26 cellular contexts compared by ENCODE assay signal in genomic region chr9:92663126-92663525, GRCh38. TPM values are rescaled to one million over a fixed set of nuclear protein-coding genes. Genes with fewer than 3 reads are reported as not detected.
DNase-seq lines count a peak whose midpoint lies in the region; ATAC-seq and TF ChIP-seq lines count a peak whose summit lies in the region.
"Had no signal": no experiment of that assay in that cellular context is flagged by ENCODE, and none has a peak within 500 bp of the region (broad histone marks: within the 10 kb centered on the region; RNA-seq: fewer than 3 reads in every experiment).

No MANE protein-coding gene starts in this region.

- peaks cover 28 to 41% of the 10 kb centered on the region in 2 donors for H3K4me1 Mint-ChIP-seq in natural killer cell
- H3K4me1 Mint-ChIP-seq in natural killer cell treated with Interleukin-12 subunit alpha and Interleukin-12 subunit beta and Interleukin-15 and Interleukin-18, amount 100 ng/mL, for 72 hours (ENCODE audit: low read depth in 2 of 2): peaks cover 39 to 41% of the 10 kb centered on the region in 2 donors
- peaks cover 49% of the 10 kb centered on the region for H3K4me1 Mint-ChIP-seq in activated T-helper 1 cell treated with anti-CD3 and anti-CD28 coated beads, Interleukin-12 subunit alpha, Interleukin-12 subunit beta, Interleukin-2, Interleukin-4 antibody, amounts not matched to agents 30 ng/mL and 10 ng/mL and 1 ng/mL, durations not matched to agents 14 hours and 24 hours and 36 hours (ENCODE audit: low read depth)

- no peaks in the 10 kb centered on the region for H3K27me3 ChIP-seq in esophagus muscularis mucosa
- H3K27me3 ChIP-seq: SJCRH30 had no signal

- intact Hi-C loops in natural killer cell (cut with micrococcal nuclease): no loop called here
- intact Hi-C loops in activated T-helper 1 cell treated with anti-CD3 and anti-CD28 coated beads, Interleukin-12 subunit alpha, Interleukin-12 subunit beta, Interleukin-2, Interleukin-4 antibody, amounts not matched to agents 30 ng/mL and 10 ng/mL and 1 ng/mL, durations not matched to agents 14 hours and 24 hours and 36 hours (cut with micrococcal nuclease): no loop called here
- intact Hi-C loops in posterior vena cava (cut with DNase I): no loop called here
- intact Hi-C loops in esophagus muscularis mucosa (cut with DNase I): no loop called here

- DNase-seq in natural killer cell (no peak), posterior vena cava (ENCODE audit: low spot score) (peak; percentile 22), esophagus muscularis mucosa (ENCODE audit: extremely low spot score) (no peak)
- no peak for DNase-seq in natural killer cell treated with Interleukin-12 subunit alpha and Interleukin-12 subunit beta and Interleukin-15 and Interleukin-18, amount 100 ng/mL, for 72 hours (ENCODE audit: low spot score)
- no peak for DNase-seq in activated T-helper 1 cell treated with anti-CD3 and anti-CD28 coated beads, Interleukin-12 subunit alpha, Interleukin-12 subunit beta, Interleukin-2, Interleukin-4 antibody, amounts not matched to agents 30 ng/mL and 10 ng/mL and 1 ng/mL, durations not matched to agents 14 hours and 24 hours and 36 hours (ENCODE audit: low spot score)
- DNase-seq: C1 segment of cervical spinal cord; CD4-positive, alpha-beta memory T cell; DMS 273 treated with DMSO at 0.1 percent for 48 hours; DMS79; EL; GDM1; MM.1S; NCI-H2029; NCI-H446 treated with DMSO at 0.1 percent for 48 hours; NCI-H526; NCI-H82; NK-92 treated with Interleukin-12 subunit alpha and Interleukin-12 subunit beta, amount 100 ng/mL, for 24 hours; PC-3; SJCRH30 had no signal

- peak overlapping the region; percentile 5 to 63 for H3K27ac Mint-ChIP-seq in natural killer cell
- peak overlapping the region in 1 of 2 donors; percentile 47 for H3K27ac Mint-ChIP-seq in natural killer cell treated with Interleukin-12 subunit alpha and Interleukin-12 subunit beta and Interleukin-15 and Interleukin-18, amount 100 ng/mL, for 72 hours
- H3K27ac Mint-ChIP-seq in activated T-helper 1 cell treated with anti-CD3 and anti-CD28 coated beads, Interleukin-12 subunit alpha, Interleukin-12 subunit beta, Interleukin-2, Interleukin-4 antibody, amounts not matched to agents 30 ng/mL and 10 ng/mL and 1 ng/mL, durations not matched to agents 14 hours and 24 hours and 36 hours: peak overlapping the region; percentile 48

- no peak overlapping the region for H3K27ac ChIP-seq in esophagus muscularis mucosa (replicated peaks in 1 of 4)
- H3K27ac ChIP-seq: HL-60, KMS-11, SJCRH30 had no signal

- WGBS in esophagus muscularis mucosa: 94% methylated on average over 3 of the region's 3 CpGs

- no peak for TF ChIP-seq POLR2A in esophagus muscularis mucosa (IDR thresholded peaks at IDR 0.05; ENCODE audit: low read depth)

- H3K9me3 ChIP-seq in esophagus muscularis mucosa: no peaks in the 10 kb centered on the region
- H3K9me3 ChIP-seq: SJCRH30 had no signal

- no peaks in the 10 kb centered on the region for H3K36me3 Mint-ChIP-seq in natural killer cell
- H3K36me3 Mint-ChIP-seq in natural killer cell treated with Interleukin-12 subunit alpha and Interleukin-12 subunit beta and Interleukin-15 and Interleukin-18, amount 100 ng/mL, for 72 hours: no peaks in the 10 kb centered on the region
- H3K36me3 Mint-ChIP-seq in activated T-helper 1 cell treated with anti-CD3 and anti-CD28 coated beads, Interleukin-12 subunit alpha, Interleukin-12 subunit beta, Interleukin-2, Interleukin-4 antibody, amounts not matched to agents 30 ng/mL and 10 ng/mL and 1 ng/mL, durations not matched to agents 14 hours and 24 hours and 36 hours (ENCODE audit: low read depth): peaks cover 17% of the 10 kb centered on the region

- no peak for TF ChIP-seq EP300 in esophagus muscularis mucosa (IDR thresholded peaks at IDR 0.05)

- no peaks in the 10 kb centered on the region for H3K27me3 Mint-ChIP-seq in natural killer cell (ENCODE audit: low read depth in 2 of 2)
- no peaks in the 10 kb centered on the region for H3K27me3 Mint-ChIP-seq in natural killer cell treated with Interleukin-12 subunit alpha and Interleukin-12 subunit beta and Interleukin-15 and Interleukin-18, amount 100 ng/mL, for 72 hours
- H3K27me3 Mint-ChIP-seq in activated T-helper 1 cell treated with anti-CD3 and anti-CD28 coated beads, Interleukin-12 subunit alpha, Interleukin-12 subunit beta, Interleukin-2, Interleukin-4 antibody, amounts not matched to agents 30 ng/mL and 10 ng/mL and 1 ng/mL, durations not matched to agents 14 hours and 24 hours and 36 hours (ENCODE audit: insufficient read depth): no peaks in the 10 kb centered on the region
- H3K27me3 Mint-ChIP-seq: CD4-positive, alpha-beta memory T cell; IgD-negative memory B cell had no signal

- H3K4me3 ChIP-seq in esophagus muscularis mucosa: no peak overlapping the region
- H3K4me3 ChIP-seq: GM12878, SJCRH30 had no signal

- no peak overlapping the region for H3K4me3 Mint-ChIP-seq in natural killer cell
- no peak overlapping the region for H3K4me3 Mint-ChIP-seq in natural killer cell treated with Interleukin-12 subunit alpha and Interleukin-12 subunit beta and Interleukin-15 and Interleukin-18, amount 100 ng/mL, for 72 hours
- H3K4me3 Mint-ChIP-seq in activated T-helper 1 cell treated with anti-CD3 and anti-CD28 coated beads, Interleukin-12 subunit alpha, Interleukin-12 subunit beta, Interleukin-2, Interleukin-4 antibody, amounts not matched to agents 30 ng/mL and 10 ng/mL and 1 ng/mL, durations not matched to agents 14 hours and 24 hours and 36 hours: no peak overlapping the region
- H3K4me3 Mint-ChIP-seq: CD4-positive, alpha-beta memory T cell; IgD-negative memory B cell had no signal

- TF ChIP-seq CTCF in natural killer cell (IDR thresholded peaks at IDR 0.05): no peak
- TF ChIP-seq CTCF in esophagus muscularis mucosa (IDR thresholded peaks at IDR 0.05): no peak

- H3K9me3 Mint-ChIP-seq in natural killer cell: no peaks in the 10 kb centered on the region
- no peaks in the 10 kb centered on the region for H3K9me3 Mint-ChIP-seq in natural killer cell treated with Interleukin-12 subunit alpha and Interleukin-12 subunit beta and Interleukin-15 and Interleukin-18, amount 100 ng/mL, for 72 hours
- H3K9me3 Mint-ChIP-seq in activated T-helper 1 cell treated with anti-CD3 and anti-CD28 coated beads, Interleukin-12 subunit alpha, Interleukin-12 subunit beta, Interleukin-2, Interleukin-4 antibody, amounts not matched to agents 30 ng/mL and 10 ng/mL and 1 ng/mL, durations not matched to agents 14 hours and 24 hours and 36 hours: no peaks in the 10 kb centered on the region
- H3K9me3 Mint-ChIP-seq: CD4-positive, alpha-beta memory T cell; IgD-negative memory B cell had no signal

- H3K4me1 ChIP-seq in esophagus muscularis mucosa: peaks cover 7 to 54% (median 24%) of the 10 kb centered on the region in 4 donors

- ATAC-seq in natural killer cell (no peak), HG03025 (IDR thresholded peaks at IDR 0.05; ENCODE audit: low FRiP score, unreplicated experiment) (no peak), GM19035 (IDR thresholded peaks at IDR 0.05; ENCODE audit: unreplicated experiment) (no peak)
- ATAC-seq in natural killer cell treated with Interleukin-12 subunit alpha and Interleukin-12 subunit beta and Interleukin-15 and Interleukin-18, amount 100 ng/mL, for 72 hours: no peak
- ATAC-seq: GM12878, HCT116, PC-3 had no signal

- peaks cover 0 to 27% (median 22%) of the 10 kb centered on the region in 4 donors for H3K36me3 ChIP-seq in esophagus muscularis mucosa

RNA-seq across cellular contexts. Expression of gene IPPK, which starts 6.8 kb away (rescaled TPM):
- total RNA-seq in natural killer cell: 1 to 10 TPM; 4.9 to 9.2 (median 6.7) TPM
- 10 to 100 TPM; 11.8 to 21.9 TPM for total RNA-seq in natural killer cell treated with Interleukin-12 subunit alpha and Interleukin-12 subunit beta and Interleukin-15 and Interleukin-18, amount 100 ng/mL, for 72 hours
- 14.8 and 14.9 TPM in 2 replicates for total RNA-seq in activated T-helper 1 cell treated with anti-CD3 and anti-CD28 coated beads, Interleukin-12 subunit alpha, Interleukin-12 subunit beta, Interleukin-2, Interleukin-4 antibody, amounts not matched to agents 30 ng/mL and 10 ng/mL and 1 ng/mL, durations not matched to agents 14 hours and 24 hours and 36 hours
- total RNA-seq in posterior vena cava: 1 to 10 TPM; 5.8 to 6.6 TPM
- 1 to 10 TPM; 5.0 to 8.4 (median 6.1) TPM for total RNA-seq in esophagus muscularis mucosa
